ENCODE assay signal across 8 cellular contexts in genomic region chrX:107741318-107741813, GRCh38. TPM values are rescaled to one million over a fixed set of nuclear protein-coding genes. Genes with fewer than 3 reads are reported as not detected.
DNase-seq lines count a peak whose midpoint lies in the region; ATAC-seq lines count a peak whose summit lies in the region.

No MANE protein-coding gene starts in this region.

- H3K27me3 ChIP-seq in muscle layer of colon (ENCODE audit: control insufficient read depth in 1 of 2, insufficient read depth in 2 of 2, low read length in 2 of 2) = peaks cover 10 to 16% of the 10 kb centered on the region in 2 donors

- DNase-seq in activated naive CD4-positive, alpha-beta T cell treated with anti-CD3 and anti-CD28 coated beads, Interleukin-2, amount 50 U/mL, for 72 hours (ENCODE audit: low spot score in 2 of 2) = no peak
- DNase-seq in NCI-H524 treated with DMSO at 0.1 percent for 48 hours (lab: John Stamatoyannopoulos, UW) = no peak
- DNase-seq in A172 (ENCODE audit: low spot score) = no peak
- DNase-seq in NOMO-1 (lab: John Stamatoyannopoulos, UW; ENCODE audit: unreplicated experiment in 2 of 2) = no peak
- DNase-seq in effector CD4-positive, alpha-beta T cell = no peak

- H3K27ac ChIP-seq in muscle layer of colon (ENCODE audit: low read depth, low read length) = peak overlapping the region; percentile 3

- H3K36me3 Mint-ChIP-seq in activated naive CD4-positive, alpha-beta T cell treated with anti-CD3 and anti-CD28 coated beads, Interleukin-2, amount 50 U/mL, for 72 hours = no peaks in the 10 kb centered on the region

- H3K4me1 ChIP-seq in ES-I3 (ENCODE audit: insufficient read depth, low read length) (peaks cover 22% of the 10 kb centered on the region), muscle layer of colon (ENCODE audit: insufficient read depth, low read length) (peaks cover 31% of the 10 kb centered on the region)

- H3K36me3 ChIP-seq in ES-I3 (ENCODE audit: insufficient read depth, low read length) (no peaks in the 10 kb centered on the region), muscle layer of colon (ENCODE audit: insufficient read depth, low read length) (no peaks in the 10 kb centered on the region)

- peak overlapping the region in 1 of 2 donors; percentile 46 for H3K4me3 ChIP-seq in muscle layer of colon (ENCODE audit: low read depth in 1 of 2, low read length in 2 of 2)

- H3K9me3 ChIP-seq in ES-I3 (ENCODE audit: control insufficient read depth, insufficient read depth, low read length) (no peaks in the 10 kb centered on the region), muscle layer of colon (ENCODE audit: low read length) (no peaks in the 10 kb centered on the region)

- H3K9ac ChIP-seq in ES-I3 (ENCODE audit: low read depth, low read length) = peak overlapping the region; percentile 45; the same call in 1 of the 2 replicates
- H3K9ac ChIP-seq in muscle layer of colon (ENCODE audit: low read length) = no peak overlapping the region

- no peaks in the 10 kb centered on the region for H3K9me3 Mint-ChIP-seq in activated naive CD4-positive, alpha-beta T cell treated with anti-CD3 and anti-CD28 coated beads, Interleukin-2, amount 50 U/mL, for 72 hours

- peak overlapping the region; percentile 88 to 99 for H3K27ac Mint-ChIP-seq in activated naive CD4-positive, alpha-beta T cell treated with anti-CD3 and anti-CD28 coated beads, Interleukin-2, amount 50 U/mL, for 72 hours

- peak; percentile 27 for ATAC-seq in HG02588 (IDR thresholded peaks at IDR 0.05; ENCODE audit: unreplicated experiment)
- peak; percentile 17 to 27 for ATAC-seq in activated naive CD4-positive, alpha-beta T cell treated with anti-CD3 and anti-CD28 coated beads, Interleukin-2, amount 50 U/mL, for 72 hours

RNA-seq across cellular contexts. Expression of gene TSC22D3, which starts 34.2 kb away (rescaled TPM):
- 10 to 100 TPM; 41.1 to 80.3 TPM for total RNA-seq in activated naive CD4-positive, alpha-beta T cell treated with anti-CD3 and anti-CD28 coated beads, Interleukin-2, amount 50 U/mL, for 72 hours
- 6.9 and 7.7 TPM in 2 replicates for total RNA-seq in A172 (2014; rRNA removed; shearing (Covaris generic))

RNA-seq across cellular contexts. Expression of gene NCBP2L, which starts 36.2 kb away (rescaled TPM):
- not detected for total RNA-seq in activated naive CD4-positive, alpha-beta T cell treated with anti-CD3 and anti-CD28 coated beads, Interleukin-2, amount 50 U/mL, for 72 hours
- not detected in 2 replicates for total RNA-seq in A172 (2014; rRNA removed; shearing (Covaris generic))
